In genomic region chr17:64240741-64241347, GRCh38 we compare ENCODE assay signal across 1 cellular context.
TF ChIP-seq lines count a peak whose summit lies in the region.

No MANE protein-coding gene starts in this region.

TF ChIP-seq in IMR-90, 13 proteins besides CTCF, POLR2A, EP300 and RAD21 (continued from another document):
- TF ChIP-seq ELK1 (IDR thresholded peaks at IDR 0.05; ENCODE audit: borderline replicate concordance, low read depth, low read length) (no peak), CEBPB (IDR thresholded peaks at IDR 0.05; ENCODE audit: low read depth, low read length) (no peak), CHD1 (IDR thresholded peaks at IDR 0.05; ENCODE audit: low read depth, low read length) (no peak), RCOR1 (IDR thresholded peaks at IDR 0.05; ENCODE audit: insufficient replicate concordance, low read length) (peak; percentile 59), MAZ (IDR thresholded peaks at IDR 0.05; ENCODE audit: borderline replicate concordance, low read depth, low read length) (no peak)
